In genomic region chr17:44263360-44263902, GRCh38 we compare ENCODE assay signal across 30 cellular contexts. TPM values are rescaled to one million over a fixed set of nuclear protein-coding genes. Genes with fewer than 3 reads are reported as not detected.
"Had no signal": no experiment of that assay in that cellular context is flagged by ENCODE, and none has a peak within 500 bp of the region (broad histone marks: within the 10 kb centered on the region; RNA-seq: fewer than 3 reads in every experiment).

No MANE protein-coding gene starts in this region.

- H3K9me3 ChIP-seq: left ventricle myocardium inferior, pancreas, prostate gland, sigmoid colon, spleen, suprapubic skin, thoracic aorta, tibial artery, upper lobe of right lung had no signal

- H3K4me1 ChIP-seq: left ventricle myocardium inferior, pancreas, prostate gland, sigmoid colon, spleen, suprapubic skin, tibial artery, upper lobe of right lung had no signal

- H3K4me3 ChIP-seq: hepatocyte, left ventricle myocardium inferior, lung, pancreas, prostate gland, sigmoid colon, spleen, suprapubic skin, thoracic aorta, tibial artery, upper lobe of right lung had no signal

- H3K4me3 Mint-ChIP-seq: mesothelial cell of epicardium; natural killer cell; nephron progenitor cell; stimulated activated effector memory CD8-positive, alpha-beta T cell treated with anti-CD3 and anti-CD28 coated beads, Interleukin-12 subunit alpha, Interleukin-12 subunit beta, amount 100 ng/mL, for 72 hours; stimulated activated naive CD8-positive, alpha-beta T cell treated with anti-CD3 and anti-CD28 coated beads, Interleukin-15, Interleukin-2, amounts not matched to agents 100 ng/mL and 50 ng/mL, for 24 hours had no signal

- H3K9me3 Mint-ChIP-seq: mesothelial cell of epicardium; natural killer cell; nephron progenitor cell; stimulated activated effector memory CD8-positive, alpha-beta T cell treated with anti-CD3 and anti-CD28 coated beads, Interleukin-12 subunit alpha, Interleukin-12 subunit beta, amount 100 ng/mL, for 72 hours; stimulated activated naive CD8-positive, alpha-beta T cell treated with anti-CD3 and anti-CD28 coated beads, Interleukin-15, Interleukin-2, amounts not matched to agents 100 ng/mL and 50 ng/mL, for 24 hours had no signal

- DNase-seq: islet precursor cell; left ventricle myocardium inferior; mesendoderm; naive B cell; natural killer cell; nephron progenitor cell; nucleus accumbens; pancreas; posterior cingulate gyrus; retina; sigmoid colon; small intestine; spleen; stimulated activated CD4-positive, alpha-beta T cell treated with anti-CD3 and anti-CD28 coated beads, Interleukin-4, amount 100 ng/mL, for 24 hours; stimulated activated naive CD4-positive, alpha-beta T cell; tibial artery; trophoblast cell; upper lobe of right lung had no signal

- H3K79me2 ChIP-seq: hepatocyte had no signal

- H2AFZ ChIP-seq: hepatocyte had no signal

- H3K27ac ChIP-seq: hepatocyte, left ventricle myocardium inferior, pancreas, prostate gland, sigmoid colon, spleen, suprapubic skin, thoracic aorta, tibial artery, upper lobe of right lung had no signal

- H3K27me3 ChIP-seq: hepatocyte, pancreas, sigmoid colon, spleen, suprapubic skin, upper lobe of right lung had no signal

- H3K36me3 ChIP-seq: left ventricle myocardium inferior, pancreas, prostate gland, sigmoid colon, spleen, suprapubic skin, thoracic aorta, tibial artery, upper lobe of right lung had no signal

- H3K27me3 Mint-ChIP-seq: stimulated activated naive CD8-positive, alpha-beta T cell treated with anti-CD3 and anti-CD28 coated beads, Interleukin-15, Interleukin-2, amounts not matched to agents 100 ng/mL and 50 ng/mL, for 24 hours had no signal

- H3K36me3 Mint-ChIP-seq: mesothelial cell of epicardium; naive B cell; natural killer cell; stimulated activated effector memory CD8-positive, alpha-beta T cell treated with anti-CD3 and anti-CD28 coated beads, Interleukin-12 subunit alpha, Interleukin-12 subunit beta, amount 100 ng/mL, for 72 hours had no signal

- H3K4me1 Mint-ChIP-seq: mesothelial cell of epicardium; naive B cell; natural killer cell; stimulated activated effector memory CD8-positive, alpha-beta T cell treated with anti-CD3 and anti-CD28 coated beads, Interleukin-12 subunit alpha, Interleukin-12 subunit beta, amount 100 ng/mL, for 72 hours had no signal

- H3K4me2 ChIP-seq: hepatocyte had no signal

- ATAC-seq: natural killer cell; pancreas; right cardiac atrium; stimulated activated effector memory CD8-positive, alpha-beta T cell treated with anti-CD3 and anti-CD28 coated beads, Interleukin-12 subunit alpha, Interleukin-12 subunit beta, amount 100 ng/mL, for 72 hours; upper lobe of right lung had no signal

- H3K27ac Mint-ChIP-seq: mesothelial cell of epicardium; natural killer cell; nephron progenitor cell; stimulated activated effector memory CD8-positive, alpha-beta T cell treated with anti-CD3 and anti-CD28 coated beads, Interleukin-12 subunit alpha, Interleukin-12 subunit beta, amount 100 ng/mL, for 72 hours; stimulated activated naive CD8-positive, alpha-beta T cell treated with anti-CD3 and anti-CD28 coated beads, Interleukin-15, Interleukin-2, amounts not matched to agents 100 ng/mL and 50 ng/mL, for 24 hours had no signal

- FAIRE-seq: pancreas, small intestine, urothelium cell line had no signal

RNA-seq across cellular contexts. Expression of gene SLC4A1, which starts 4.5 kb away (rescaled TPM):
- total RNA-seq: hepatocyte, kidney epithelial cell, left ventricle myocardium inferior, mesothelial cell of epicardium, natural killer cell, osteoblast had no signal
- polyA plus RNA-seq: hepatocyte, pancreas, small intestine had no signal

RNA-seq across cellular contexts. Expression of gene RUNDC3A, which starts 45.0 kb away (rescaled TPM):
- total RNA-seq: osteoblast had no signal
